Comparison of ENCODE assay signal across 8 cellular contexts in genomic region chr4:138681000-138681604, GRCh38.
DNase-seq lines count a peak whose midpoint lies in the region; ATAC-seq and TF ChIP-seq lines count a peak whose summit lies in the region.

No MANE protein-coding gene starts in this region.

- H3K36me3 ChIP-seq in PC-9 (ENCODE audit: low read depth): no peaks in the 10 kb centered on the region

- H4K20me1 ChIP-seq in PC-9 (ENCODE audit: insufficient read depth): no peaks in the 10 kb centered on the region

- peaks cover 18% of the 10 kb centered on the region for H3K27me3 Mint-ChIP-seq in activated T-cell treated with anti-CD3 and anti-CD28 coated beads, Interleukin-2, amount 50 U/mL, for 4 hours (ENCODE audit: low read depth)
- H3K27me3 Mint-ChIP-seq in neural crest cell (ENCODE audit: low read depth): peaks cover 4% of the 10 kb centered on the region
- peaks cover 35% of the 10 kb centered on the region for H3K27me3 Mint-ChIP-seq in stimulated activated naive CD8-positive, alpha-beta T cell treated with anti-CD3 and anti-CD28 coated beads, Interleukin-15, amount 100 ng/mL, for 72 hours

- peak overlapping the region; percentile 58 for H3K4me2 ChIP-seq in PC-9

- H3K79me2 ChIP-seq in PC-9 (ENCODE audit: low read depth): no peaks in the 10 kb centered on the region

- H3K27ac Mint-ChIP-seq in neural crest cell (ENCODE audit: unreplicated experiment): no peak overlapping the region
- H3K27ac Mint-ChIP-seq in stimulated activated naive CD8-positive, alpha-beta T cell treated with anti-CD3 and anti-CD28 coated beads, Interleukin-15, amount 100 ng/mL, for 72 hours: no peak overlapping the region

- POLR2A ChIA-PET in PC-9 (lab: Charles Lee; ENCODE audit: unreplicated experiment): no interaction called here

- no peak overlapping the region for H3K4me3 Mint-ChIP-seq in activated T-cell treated with anti-CD3 and anti-CD28 coated beads, Interleukin-2, amount 50 U/mL, for 4 hours
- no peak overlapping the region for H3K4me3 Mint-ChIP-seq in neural crest cell
- H3K4me3 Mint-ChIP-seq in stimulated activated naive CD8-positive, alpha-beta T cell treated with anti-CD3 and anti-CD28 coated beads, Interleukin-15, amount 100 ng/mL, for 72 hours: no peak overlapping the region

- no peak overlapping the region for H3K27ac ChIP-seq in PC-9

- H3K4me3 ChIP-seq in Jurkat, Clone E6-1 (ENCODE audit: low read length): no peak overlapping the region
- no peak overlapping the region for H3K4me3 ChIP-seq in PC-9

- ATAC-seq in GM21529 (IDR thresholded peaks at IDR 0.05; ENCODE audit: unreplicated experiment): peak; percentile 87
- ATAC-seq in activated T-cell treated with anti-CD3 and anti-CD28 coated beads, Interleukin-2, amount 50 U/mL, for 4 hours: no peak
- ATAC-seq in stimulated activated naive CD8-positive, alpha-beta T cell treated with anti-CD3 and anti-CD28 coated beads, Interleukin-15, amount 100 ng/mL, for 72 hours: no peak

- H3K4me1 Mint-ChIP-seq in activated T-cell treated with anti-CD3 and anti-CD28 coated beads, Interleukin-2, amount 50 U/mL, for 4 hours (ENCODE audit: low read depth): no peaks in the 10 kb centered on the region
- peaks cover 9% of the 10 kb centered on the region for H3K4me1 Mint-ChIP-seq in neural crest cell
- H3K4me1 Mint-ChIP-seq in stimulated activated naive CD8-positive, alpha-beta T cell treated with anti-CD3 and anti-CD28 coated beads, Interleukin-15, amount 100 ng/mL, for 72 hours: no peaks in the 10 kb centered on the region

- CTCF ChIA-PET in PC-9 (lab: Charles Lee): interaction anchor here (0.6 to 2.4 kb wide), 3 partner anchors 190 to 645 kb away, joined by 5 to 10 read pairs (median 6); no protein-coding TSS in a partner anchor

- H3K9me3 ChIP-seq in PC-9 (ENCODE audit: insufficient read depth, low read depth): no peaks in the 10 kb centered on the region

- no peak overlapping the region for H2AFZ ChIP-seq in PC-9

- no peaks in the 10 kb centered on the region for H3K36me3 Mint-ChIP-seq in activated T-cell treated with anti-CD3 and anti-CD28 coated beads, Interleukin-2, amount 50 U/mL, for 4 hours (ENCODE audit: insufficient read depth)
- H3K36me3 Mint-ChIP-seq in neural crest cell (ENCODE audit: low read depth): no peaks in the 10 kb centered on the region

- no peaks in the 10 kb centered on the region for H3K9me3 Mint-ChIP-seq in activated T-cell treated with anti-CD3 and anti-CD28 coated beads, Interleukin-2, amount 50 U/mL, for 4 hours
- H3K9me3 Mint-ChIP-seq in neural crest cell: no peaks in the 10 kb centered on the region
- H3K9me3 Mint-ChIP-seq in stimulated activated naive CD8-positive, alpha-beta T cell treated with anti-CD3 and anti-CD28 coated beads, Interleukin-15, amount 100 ng/mL, for 72 hours: no peaks in the 10 kb centered on the region

- TF ChIP-seq CTCF in PC-9 (conservative IDR thresholded peaks at IDR 0.05) (peak; percentile 83), neural crest cell (conservative IDR thresholded peaks at IDR 0.05) (peak; percentile 95)

- H3K9me2 ChIP-seq in PC-9 (ENCODE audit: insufficient read depth): no peaks in the 10 kb centered on the region

- H3K27me3 ChIP-seq in PC-9 (ENCODE audit: insufficient read depth, low read depth): no peaks in the 10 kb centered on the region

- intact Hi-C loops in PC-9 (cut with micrococcal nuclease; ENCODE audit: unreplicated experiment): loop anchor here (1.0 to 10.0 kb wide), 7 partner anchors 190 to 1556 kb away; no protein-coding TSS in a partner anchor

- no peaks in the 10 kb centered on the region for H3K4me1 ChIP-seq in PC-9 (replicated peaks; ENCODE audit: insufficient read depth)

- no peaks in the 10 kb centered on the region for H3F3A ChIP-seq in PC-9 (ENCODE audit: insufficient read depth, low read depth)

- peak; percentile 77 for DNase-seq in DMS153 treated with DMSO at 0.1 percent for 48 hours (lab: John Stamatoyannopoulos, UW; ENCODE audit: unreplicated experiment)
- DNase-seq in Jurkat, Clone E6-1 (ENCODE audit: low read depth, low spot score): peak; percentile 58
- peak in 1 of 2 experiments; percentile 60 for DNase-seq in PC-9
- peak; percentile 58 for DNase-seq in activated T-cell treated with anti-CD3 and anti-CD28 coated beads, Interleukin-2, amount 50 U/mL, for 4 hours
- peak; percentile 59 for DNase-seq in fibroblast of gingiva (ENCODE audit: low read depth)
- peak; percentile 90 for DNase-seq in neural crest cell (ENCODE audit: low read depth, low spot score)
- DNase-seq in stimulated activated naive CD8-positive, alpha-beta T cell treated with anti-CD3 and anti-CD28 coated beads, Interleukin-15, amount 100 ng/mL, for 72 hours: peak; percentile 62 to 63

- no TSS peak for BruUV-seq in PC-9 (replicated peaks; lab: Mats Ljungman, UMichigan)
